ENCODE assay signal across 8 cellular contexts in the genomic region with DNA sequence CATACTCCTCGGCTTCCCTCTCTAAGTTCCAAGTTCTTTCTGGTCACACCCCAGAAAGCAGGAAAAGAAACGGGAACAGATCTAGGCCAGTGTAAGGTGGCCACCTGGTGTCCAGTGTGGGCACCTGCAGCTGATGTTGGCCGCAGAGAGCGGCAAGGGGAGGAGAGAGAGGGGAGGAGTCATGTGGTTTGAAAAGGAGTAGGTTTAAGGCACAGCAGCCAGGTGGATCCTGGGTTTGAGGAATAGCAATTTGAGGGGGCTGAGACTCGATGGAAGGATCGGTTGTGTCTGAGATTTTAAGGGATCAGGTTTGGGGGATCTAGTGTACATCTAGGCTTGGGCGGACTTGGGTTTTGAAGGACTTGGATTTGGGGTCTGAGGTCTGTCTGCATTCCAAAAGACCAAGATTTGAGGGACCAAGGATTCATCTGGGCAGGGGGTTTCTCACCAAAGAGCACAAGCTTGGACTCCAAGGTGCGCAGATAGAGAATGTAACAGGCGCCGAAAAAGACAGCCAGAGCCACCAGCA. TPM values are rescaled to one million over a fixed set of nuclear protein-coding genes. Genes with fewer than 3 reads are reported as not detected.
DNase-seq lines count a peak whose midpoint lies in the region; ATAC-seq and TF ChIP-seq lines count a peak whose summit lies in the region.

No MANE protein-coding gene starts in this region.

- DNase-seq in AG09319 (ENCODE audit: extremely low read depth, low read depth) (peak; percentile 56), NCI-H146 (lab: John Stamatoyannopoulos, UW) (peak; percentile 88), dermis microvascular lymphatic vessel endothelial cell (ENCODE audit: low read depth in 2 of 2) (peak; percentile 52 to 86), left kidney (ENCODE audit: low read depth, low spot score) (peak; percentile 97)
- DNase-seq in T-helper 2 cell treated with Interferon-gamma antibody and Interleukin-4, amounts not matched to agents 5 μg/mL and 100 μg/mL, for 36 hours (ENCODE audit: low spot score) = no peak
- peak; percentile 58 for DNase-seq in stimulated activated CD8-positive, alpha-beta memory T cell treated with anti-CD3 and anti-CD28 coated beads, Interleukin-4, amount 100 ng/mL, for 48 hours

- H3K27me3 Mint-ChIP-seq in T-helper 2 cell treated with Interferon-gamma antibody and Interleukin-4, amounts not matched to agents 5 μg/mL and 100 μg/mL, for 36 hours (ENCODE audit: low read depth) = no peaks in the 10 kb centered on the region

- peak overlapping the region; percentile 90 for H3K4me3 Mint-ChIP-seq in T-helper 2 cell treated with Interferon-gamma antibody and Interleukin-4, amounts not matched to agents 5 μg/mL and 100 μg/mL, for 36 hours

- peak; percentile 75 for TF ChIP-seq CTCF in AG09319 (IDR thresholded peaks at IDR 0.05; ENCODE audit: low read depth, low read length)
- peak; percentile 81 for TF ChIP-seq CTCF in GM12874 (IDR thresholded peaks at IDR 0.05; ENCODE audit: insufficient read depth, low read depth, low read length)

- H3K27ac Mint-ChIP-seq in T-helper 2 cell treated with Interferon-gamma antibody and Interleukin-4, amounts not matched to agents 5 μg/mL and 100 μg/mL, for 36 hours = peak overlapping the region; percentile 88

- no peaks in the 10 kb centered on the region for H3K9me3 Mint-ChIP-seq in T-helper 2 cell treated with Interferon-gamma antibody and Interleukin-4, amounts not matched to agents 5 μg/mL and 100 μg/mL, for 36 hours

- peaks cover 18% of the 10 kb centered on the region for H3K4me1 Mint-ChIP-seq in T-helper 2 cell treated with Interferon-gamma antibody and Interleukin-4, amounts not matched to agents 5 μg/mL and 100 μg/mL, for 36 hours (ENCODE audit: low read depth)

- ATAC-seq in HG03442 (IDR thresholded peaks at IDR 0.05; ENCODE audit: unreplicated experiment) = no peak

- H3K36me3 Mint-ChIP-seq in T-helper 2 cell treated with Interferon-gamma antibody and Interleukin-4, amounts not matched to agents 5 μg/mL and 100 μg/mL, for 36 hours (ENCODE audit: low read depth) = peaks cover 10% of the 10 kb centered on the region

RNA-seq across cellular contexts. Expression of gene RABAC1, which starts 1.2 kb away (rescaled TPM):
- 104 and 137 TPM in 2 replicates for total RNA-seq in dermis microvascular lymphatic vessel endothelial cell

RNA-seq across cellular contexts. Expression of gene ERFL, which starts 29.7 kb away (rescaled TPM):
- not detected in 2 replicates for total RNA-seq in dermis microvascular lymphatic vessel endothelial cell

RNA-seq across cellular contexts. Expression of gene ATP1A3, which starts 36.1 kb away (rescaled TPM):
- under 0.01 TPM in 1 of 2 replicates, not detected in the other for total RNA-seq in dermis microvascular lymphatic vessel endothelial cell
